11 cellular contexts compared by ENCODE assay signal in the genomic region with DNA sequence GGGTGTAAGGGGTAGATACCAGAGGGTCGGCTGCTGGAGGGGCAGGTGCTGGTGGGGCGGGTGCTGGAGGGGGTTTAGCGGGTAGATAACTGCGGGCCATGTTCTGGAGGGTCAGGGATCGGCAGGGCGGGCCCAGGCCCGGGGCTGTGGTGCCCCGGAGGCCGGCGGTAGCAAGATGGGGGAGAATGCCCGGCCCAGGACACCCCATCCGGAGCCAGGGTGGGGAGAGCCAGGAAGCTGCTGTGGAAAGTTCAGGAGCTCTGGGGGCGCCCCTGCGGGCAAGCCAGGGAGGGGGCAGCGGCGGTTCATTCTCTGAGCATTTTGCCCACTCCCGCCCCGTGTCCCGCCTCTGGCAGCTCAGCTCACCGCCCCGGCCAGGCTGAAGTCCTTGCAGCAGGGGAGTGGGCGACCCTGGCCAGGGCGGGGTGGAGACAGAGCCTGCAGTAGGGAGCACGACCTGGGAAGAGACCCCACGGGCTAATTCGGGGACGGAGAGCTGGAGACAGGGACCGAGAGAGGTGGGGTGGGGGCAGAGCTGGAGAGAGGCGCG.
DNase-seq lines count a peak whose midpoint lies in the region; ATAC-seq, FAIRE-seq and TF ChIP-seq lines count a peak whose summit lies in the region.
"Had no signal": no experiment of that assay in that cellular context is flagged by ENCODE, and none has a peak within 500 bp of the region (broad histone marks: within the 10 kb centered on the region; RNA-seq: fewer than 3 reads in every experiment).

No MANE protein-coding gene starts in this region.

- no peak for ATAC-seq in stimulated activated naive CD8-positive, alpha-beta T cell treated with anti-CD3 and anti-CD28 coated beads, Interleukin-15, Interleukin-2, amounts not matched to agents 100 U/mL and 50 U/mL, for 24 hours
- ATAC-seq in central memory CD8-positive, alpha-beta T cell (replicated peaks; ENCODE audit: extremely low read depth, poor library complexity, severe bottlenecking): no peak
- no peak for ATAC-seq in GM18517 (IDR thresholded peaks at IDR 0.05; ENCODE audit: unreplicated experiment)
- no peak for ATAC-seq in HG03097 (IDR thresholded peaks at IDR 0.05; ENCODE audit: low FRiP score, unreplicated experiment)

- H3K4me3 ChIP-seq in mucosa of rectum (ENCODE audit: low read length in 2 of 2): peak overlapping the region; percentile 57 to 60

- no peaks in the 10 kb centered on the region for H3K36me3 ChIP-seq in mucosa of rectum (ENCODE audit: control insufficient read depth in 2 of 2, insufficient read depth in 2 of 2, low read length in 2 of 2)
- H3K36me3 ChIP-seq: heart left ventricle had no signal

- no peak for DNase-seq in stimulated activated naive CD8-positive, alpha-beta T cell treated with anti-CD3 and anti-CD28 coated beads, Interleukin-15, Interleukin-2, amounts not matched to agents 100 U/mL and 50 U/mL, for 24 hours
- DNase-seq in central memory CD8-positive, alpha-beta T cell (ENCODE audit: low spot score in 2 of 2): no peak
- DNase-seq in D721Med (ENCODE audit: insufficient read length, low spot score): no peak
- no peak for DNase-seq in globus pallidus (ENCODE audit: low spot score)
- DNase-seq: activated CD8-positive, alpha-beta memory T cell treated with anti-CD3 and anti-CD28 coated beads, Interleukin-2, amount 10 ng/mL, durations not matched to agents 7 days and 5 days; nucleus accumbens had no signal

- FAIRE-seq in D721Med (lab: Jason Lieb, UNC): no peak

- H3K27ac ChIP-seq in mucosa of rectum (ENCODE audit: low read depth in 2 of 2, low read length in 2 of 2): no peak overlapping the region
- H3K27ac ChIP-seq: heart left ventricle had no signal

- peaks cover 0 to 7% of the 10 kb centered on the region in 2 donors for H3K4me1 ChIP-seq in mucosa of rectum (ENCODE audit: control insufficient read depth in 2 of 2, insufficient read depth in 2 of 2, low read length in 2 of 2)

- H3K4me1 Mint-ChIP-seq in stimulated activated naive CD8-positive, alpha-beta T cell treated with anti-CD3 and anti-CD28 coated beads, Interleukin-15, Interleukin-2, amounts not matched to agents 100 ng/mL and 50 ng/mL, for 24 hours (ENCODE audit: low read depth): peaks cover 4% of the 10 kb centered on the region
- H3K4me1 Mint-ChIP-seq in central memory CD8-positive, alpha-beta T cell: no peaks in the 10 kb centered on the region

- peak overlapping the region in 1 of 2 donors; percentile 60 for H3K9ac ChIP-seq in mucosa of rectum (ENCODE audit: low read depth in 1 of 2, low read length in 2 of 2)

- H3K27ac Mint-ChIP-seq in stimulated activated naive CD8-positive, alpha-beta T cell treated with anti-CD3 and anti-CD28 coated beads, Interleukin-15, Interleukin-2, amounts not matched to agents 100 ng/mL and 50 ng/mL, for 24 hours: no peak overlapping the region
- no peak overlapping the region for H3K27ac Mint-ChIP-seq in central memory CD8-positive, alpha-beta T cell (ENCODE audit: low read depth)
- H3K27ac Mint-ChIP-seq: activated CD8-positive, alpha-beta memory T cell treated with anti-CD3 and anti-CD28 coated beads, Interleukin-2, amount 10 ng/mL, durations not matched to agents 7 days and 5 days had no signal

- H3K4me3 Mint-ChIP-seq in stimulated activated naive CD8-positive, alpha-beta T cell treated with anti-CD3 and anti-CD28 coated beads, Interleukin-15, Interleukin-2, amounts not matched to agents 100 ng/mL and 50 ng/mL, for 24 hours: peak overlapping the region; percentile 32
- H3K4me3 Mint-ChIP-seq in central memory CD8-positive, alpha-beta T cell: peak overlapping the region; percentile 53

- H3K27me3 ChIP-seq in mucosa of rectum (ENCODE audit: control insufficient read depth in 2 of 2, insufficient read depth in 2 of 2, low read length in 2 of 2): peaks cover 4% of the 10 kb centered on the region in 2 donors

- H3K27me3 Mint-ChIP-seq in stimulated activated naive CD8-positive, alpha-beta T cell treated with anti-CD3 and anti-CD28 coated beads, Interleukin-15, Interleukin-2, amounts not matched to agents 100 ng/mL and 50 ng/mL, for 24 hours: peaks cover 48% of the 10 kb centered on the region
- H3K27me3 Mint-ChIP-seq in central memory CD8-positive, alpha-beta T cell: peaks cover 41% of the 10 kb centered on the region

- peaks cover 9% of the 10 kb centered on the region for H3K9me3 Mint-ChIP-seq in stimulated activated naive CD8-positive, alpha-beta T cell treated with anti-CD3 and anti-CD28 coated beads, Interleukin-15, Interleukin-2, amounts not matched to agents 100 ng/mL and 50 ng/mL, for 24 hours
- H3K9me3 Mint-ChIP-seq in central memory CD8-positive, alpha-beta T cell: peaks cover 6% of the 10 kb centered on the region

- H3K9me3 ChIP-seq in mucosa of rectum (ENCODE audit: control insufficient read depth in 2 of 2, low read length in 2 of 2): peaks cover 5 to 6% of the 10 kb centered on the region in 2 donors

- TF ChIP-seq CTCF in D721Med (IDR thresholded peaks at IDR 0.05; ENCODE audit: insufficient read depth, missing control alignments): no peak

- peaks cover 13% of the 10 kb centered on the region for H3K36me3 Mint-ChIP-seq in stimulated activated naive CD8-positive, alpha-beta T cell treated with anti-CD3 and anti-CD28 coated beads, Interleukin-15, Interleukin-2, amounts not matched to agents 100 ng/mL and 50 ng/mL, for 24 hours (ENCODE audit: low read depth)
- peaks cover 3% of the 10 kb centered on the region for H3K36me3 Mint-ChIP-seq in central memory CD8-positive, alpha-beta T cell (ENCODE audit: insufficient read depth)
